In genomic region chr22:46984751-46985506, GRCh38 we compare ENCODE assay signal across 14 cellular contexts.
A peak's percentile ranks its signal among the peaks of the same experiment; 100 is the strongest.
DNase-seq lines count a peak whose midpoint lies in the region; ATAC-seq, FAIRE-seq and TF ChIP-seq lines count a peak whose summit lies in the region.
"Had no signal": no experiment of that assay in that cellular context is flagged by ENCODE, and none has a peak within 500 bp of the region (broad histone marks: within the 10 kb centered on the region; RNA-seq: fewer than 3 reads in every experiment).

No MANE protein-coding gene starts in this region.

- H3K4me3 ChIP-seq in AG10803 (ENCODE audit: low read length): no peak overlapping the region
- H3K4me3 ChIP-seq in astrocyte of the spinal cord (ENCODE audit: low read depth, low read length): no peak overlapping the region
- H3K4me3 ChIP-seq in kidney (ENCODE audit: low read length in 2 of 2): no peak overlapping the region
- H3K4me3 ChIP-seq: right atrium auricular region had no signal

- DNase-seq in AG10803 (ENCODE audit: low read depth): peak; percentile 66
- peak; percentile 53 for DNase-seq in HTR-8/SVneo (ENCODE audit: insufficient read length, low spot score)
- peak; percentile 74 for DNase-seq in astrocyte of the spinal cord (ENCODE audit: low read depth, low spot score)
- DNase-seq in kidney: peak; percentile 66
- DNase-seq in RCC 7860 (ENCODE audit: low spot score): no peak
- DNase-seq in NCI-H128 (lab: John Stamatoyannopoulos, UW; ENCODE audit: unreplicated experiment): no peak
- DNase-seq: activated CD4-positive, CD25-positive, alpha-beta regulatory T cell; activated naive CD4-positive, alpha-beta T cell treated with anti-CD3 and anti-CD28 coated beads, Interleukin-2, amount 50 U/mL, for 16 hours; NCI-H1105 had no signal

- intact Hi-C loops in kidney (cut with DNase I): no loop called here

- FAIRE-seq in HTR-8/SVneo (lab: Jason Lieb, UNC) (no peak), kidney (lab: Jason Lieb, UNC) (no peak), RCC 7860 (lab: Jason Lieb, UNC) (no peak)
- FAIRE-seq: GM12891 had no signal

- in situ Hi-C loops in astrocyte of the spinal cord (cut with HindIII; ENCODE audit: low sequenced_read_pairs): no loop called here

- no peak overlapping the region for H3K27ac ChIP-seq in kidney (ENCODE audit: low read depth in 2 of 2, low read length in 2 of 2)
- H3K27ac ChIP-seq: C4-2B, right atrium auricular region had no signal

- no peak for TF ChIP-seq CTCF in AG10803 (conservative IDR thresholded peaks at IDR 0.05; ENCODE audit: low read length)
- no peak for TF ChIP-seq CTCF in astrocyte of the spinal cord (IDR thresholded peaks at IDR 0.05; ENCODE audit: low read depth, low read length)
- TF ChIP-seq CTCF in kidney (IDR thresholded peaks at IDR 0.05; ENCODE audit: borderline replicate concordance, extremely low read depth, insufficient read depth): no peak

- no peaks in the 10 kb centered on the region for H3K36me3 ChIP-seq in kidney (ENCODE audit: control insufficient read depth in 1 of 2, insufficient read depth in 2 of 2, low read length in 2 of 2)
- H3K36me3 ChIP-seq: right atrium auricular region had no signal

- H3K9ac ChIP-seq in kidney (ENCODE audit: low read length in 2 of 2): no peak overlapping the region

- ATAC-seq in HG02588 (IDR thresholded peaks at IDR 0.05; ENCODE audit: unreplicated experiment) (no peak), HG02938 (IDR thresholded peaks at IDR 0.05; ENCODE audit: unreplicated experiment) (no peak)

- H3K4me1 ChIP-seq in kidney (ENCODE audit: control insufficient read depth in 1 of 2, insufficient read depth in 1 of 2, low read depth in 1 of 2, low read length in 2 of 2): no peaks in the 10 kb centered on the region
- H3K4me1 ChIP-seq: right atrium auricular region had no signal

- H3K9me3 ChIP-seq in kidney (ENCODE audit: control insufficient read depth in 1 of 2, low read length in 2 of 2): no peaks in the 10 kb centered on the region
- H3K9me3 ChIP-seq: right atrium auricular region had no signal

Comparison
In these comparisons a context has a peak if more than half of its experiments do, and no peak if none do; other contexts are left out.
1. DNase-seq: peak in AG10803 (single experiment), HTR-8/SVneo (single experiment), astrocyte of the spinal cord (single experiment) and kidney (single experiment); none in RCC 7860 (single experiment) and NCI-H128 (single experiment).